In the genomic region with DNA sequence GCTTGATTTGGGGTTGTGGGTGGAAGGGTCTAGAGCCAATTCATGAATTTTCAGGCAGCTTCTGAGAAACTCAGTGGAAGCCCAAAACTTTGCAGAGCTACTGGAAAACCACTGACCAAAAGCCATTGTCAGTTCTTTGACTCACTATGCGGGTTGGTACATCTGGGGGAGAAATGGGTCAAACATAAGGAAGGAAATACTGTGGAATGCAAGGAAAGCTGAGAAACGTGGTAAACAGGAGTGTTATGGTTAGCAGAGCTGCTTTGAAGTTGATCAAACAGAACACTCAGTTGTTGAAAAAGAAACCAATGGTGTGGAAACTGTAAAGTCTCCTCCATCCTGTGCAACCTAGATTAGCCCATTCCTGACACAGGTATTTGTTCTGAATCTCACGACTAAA, we compare ENCODE assay signal across 1 cellular context.
TF ChIP-seq lines count a peak whose summit lies in the region.

No MANE protein-coding gene starts in this region.

TF ChIP-seq in HepG2, 621 proteins besides CTCF, POLR2A, EP300 and RAD21 (continued from another document and continues in another):
- TF ChIP-seq RARG (CRISPR knock-in tag; IDR thresholded peaks at IDR 0.05; ENCODE audit: low read depth) (no peak), ZNF331 (CRISPR knock-in tag; IDR thresholded peaks at IDR 0.05) (peak; percentile 77; the same call in 1 of the 2 replicates), MYC (CRISPR knock-in tag; IDR thresholded peaks at IDR 0.05; ENCODE audit: borderline replicate concordance) (no peak), GFI1 (CRISPR knock-in tag; IDR thresholded peaks at IDR 0.05; ENCODE audit: borderline replicate concordance) (0 out of 2 replicates have a peak, but pooled peaks have one; percentile 10), TAF1 (CRISPR knock-in tag; IDR thresholded peaks at IDR 0.05) (no peak), HNRNPH1 (optimal IDR thresholded peaks at IDR 0.05; ENCODE audit: low read depth, low read length) (no peak), HOXA5 (CRISPR knock-in tag; IDR thresholded peaks at IDR 0.05) (no peak), HES4 (CRISPR knock-in tag; IDR thresholded peaks at IDR 0.05; ENCODE audit: borderline replicate concordance) (no peak), TAF15 (IDR thresholded peaks at IDR 0.05; ENCODE audit: low read depth, low read length, poor library complexity, severe bottlenecking) (no peak), PRMT3 (CRISPR knock-in tag; IDR thresholded peaks at IDR 0.05; ENCODE audit: borderline replicate concordance, low read depth) (no peak), TEAD3 (CRISPR knock-in tag; optimal IDR thresholded peaks at IDR 0.05; ENCODE audit: borderline replicate concordance) (peak; percentile 86), RBAK (CRISPR knock-in tag; IDR thresholded peaks at IDR 0.05) (no peak), ARNTL (CRISPR knock-in tag; IDR thresholded peaks at IDR 0.05) (peak; percentile 35; the same call in 1 of the 2 replicates), MZF1 (CRISPR knock-in tag; IDR thresholded peaks at IDR 0.05; ENCODE audit: borderline replicate concordance) (no peak), IRF2 (CRISPR knock-in tag; IDR thresholded peaks at IDR 0.05) (0 out of 2 replicates have a peak, but pooled peaks have one; percentile 57), ZNF230 (CRISPR knock-in tag; IDR thresholded peaks at IDR 0.05) (no peak), SOX5 (CRISPR knock-in tag; IDR thresholded peaks at IDR 0.05; ENCODE audit: borderline replicate concordance) (peak; percentile 79; the same call in 1 of the 2 replicates), PCBP1 (IDR thresholded peaks at IDR 0.05; ENCODE audit: borderline replicate concordance, low read depth, low read length) (no peak), ZNF138 (CRISPR knock-in tag; IDR thresholded peaks at IDR 0.05; ENCODE audit: low read depth) (no peak), PHB2 (IDR thresholded peaks at IDR 0.05; ENCODE audit: partially characterized antibody) (no peak), HMGA1 (CRISPR knock-in tag; conservative IDR thresholded peaks at IDR 0.05) (no peak), GTF2F1 (IDR thresholded peaks at IDR 0.05; ENCODE audit: low read length) (no peak), KMT2A (CRISPR knock-in tag; IDR thresholded peaks at IDR 0.05) (no peak), FOXO1 (CRISPR knock-in tag; IDR thresholded peaks at IDR 0.05) (peak; percentile 83), ZNF549 (CRISPR knock-in tag; IDR thresholded peaks at IDR 0.05) (no peak)
- TF ChIP-seq, protein P1, sequence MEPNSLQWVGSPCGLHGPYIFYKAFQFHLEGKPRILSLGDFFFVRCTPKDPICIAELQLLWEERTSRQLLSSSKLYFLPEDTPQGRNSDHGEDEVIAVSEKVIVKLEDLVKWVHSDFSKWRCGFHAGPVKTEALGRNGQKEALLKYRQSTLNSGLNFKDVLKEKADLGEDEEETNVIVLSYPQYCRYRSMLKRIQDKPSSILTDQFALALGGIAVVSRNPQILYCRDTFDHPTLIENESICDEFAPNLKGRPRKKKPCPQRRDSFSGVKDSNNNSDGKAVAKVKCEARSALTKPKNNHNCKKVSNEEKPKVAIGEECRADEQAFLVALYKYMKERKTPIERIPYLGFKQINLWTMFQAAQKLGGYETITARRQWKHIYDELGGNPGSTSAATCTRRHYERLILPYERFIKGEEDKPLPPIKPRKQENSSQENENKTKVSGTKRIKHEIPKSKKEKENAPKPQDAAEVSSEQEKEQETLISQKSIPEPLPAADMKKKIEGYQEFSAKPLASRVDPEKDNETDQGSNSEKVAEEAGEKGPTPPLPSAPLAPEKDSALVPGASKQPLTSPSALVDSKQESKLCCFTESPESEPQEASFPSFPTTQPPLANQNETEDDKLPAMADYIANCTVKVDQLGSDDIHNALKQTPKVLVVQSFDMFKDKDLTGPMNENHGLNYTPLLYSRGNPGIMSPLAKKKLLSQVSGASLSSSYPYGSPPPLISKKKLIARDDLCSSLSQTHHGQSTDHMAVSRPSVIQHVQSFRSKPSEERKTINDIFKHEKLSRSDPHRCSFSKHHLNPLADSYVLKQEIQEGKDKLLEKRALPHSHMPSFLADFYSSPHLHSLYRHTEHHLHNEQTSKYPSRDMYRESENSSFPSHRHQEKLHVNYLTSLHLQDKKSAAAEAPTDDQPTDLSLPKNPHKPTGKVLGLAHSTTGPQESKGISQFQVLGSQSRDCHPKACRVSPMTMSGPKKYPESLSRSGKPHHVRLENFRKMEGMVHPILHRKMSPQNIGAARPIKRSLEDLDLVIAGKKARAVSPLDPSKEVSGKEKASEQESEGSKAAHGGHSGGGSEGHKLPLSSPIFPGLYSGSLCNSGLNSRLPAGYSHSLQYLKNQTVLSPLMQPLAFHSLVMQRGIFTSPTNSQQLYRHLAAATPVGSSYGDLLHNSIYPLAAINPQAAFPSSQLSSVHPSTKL (CRISPR knock-in tag; IDR thresholded peaks at IDR 0.05), result peak; percentile 84
- TF ChIP-seq, protein P2, sequence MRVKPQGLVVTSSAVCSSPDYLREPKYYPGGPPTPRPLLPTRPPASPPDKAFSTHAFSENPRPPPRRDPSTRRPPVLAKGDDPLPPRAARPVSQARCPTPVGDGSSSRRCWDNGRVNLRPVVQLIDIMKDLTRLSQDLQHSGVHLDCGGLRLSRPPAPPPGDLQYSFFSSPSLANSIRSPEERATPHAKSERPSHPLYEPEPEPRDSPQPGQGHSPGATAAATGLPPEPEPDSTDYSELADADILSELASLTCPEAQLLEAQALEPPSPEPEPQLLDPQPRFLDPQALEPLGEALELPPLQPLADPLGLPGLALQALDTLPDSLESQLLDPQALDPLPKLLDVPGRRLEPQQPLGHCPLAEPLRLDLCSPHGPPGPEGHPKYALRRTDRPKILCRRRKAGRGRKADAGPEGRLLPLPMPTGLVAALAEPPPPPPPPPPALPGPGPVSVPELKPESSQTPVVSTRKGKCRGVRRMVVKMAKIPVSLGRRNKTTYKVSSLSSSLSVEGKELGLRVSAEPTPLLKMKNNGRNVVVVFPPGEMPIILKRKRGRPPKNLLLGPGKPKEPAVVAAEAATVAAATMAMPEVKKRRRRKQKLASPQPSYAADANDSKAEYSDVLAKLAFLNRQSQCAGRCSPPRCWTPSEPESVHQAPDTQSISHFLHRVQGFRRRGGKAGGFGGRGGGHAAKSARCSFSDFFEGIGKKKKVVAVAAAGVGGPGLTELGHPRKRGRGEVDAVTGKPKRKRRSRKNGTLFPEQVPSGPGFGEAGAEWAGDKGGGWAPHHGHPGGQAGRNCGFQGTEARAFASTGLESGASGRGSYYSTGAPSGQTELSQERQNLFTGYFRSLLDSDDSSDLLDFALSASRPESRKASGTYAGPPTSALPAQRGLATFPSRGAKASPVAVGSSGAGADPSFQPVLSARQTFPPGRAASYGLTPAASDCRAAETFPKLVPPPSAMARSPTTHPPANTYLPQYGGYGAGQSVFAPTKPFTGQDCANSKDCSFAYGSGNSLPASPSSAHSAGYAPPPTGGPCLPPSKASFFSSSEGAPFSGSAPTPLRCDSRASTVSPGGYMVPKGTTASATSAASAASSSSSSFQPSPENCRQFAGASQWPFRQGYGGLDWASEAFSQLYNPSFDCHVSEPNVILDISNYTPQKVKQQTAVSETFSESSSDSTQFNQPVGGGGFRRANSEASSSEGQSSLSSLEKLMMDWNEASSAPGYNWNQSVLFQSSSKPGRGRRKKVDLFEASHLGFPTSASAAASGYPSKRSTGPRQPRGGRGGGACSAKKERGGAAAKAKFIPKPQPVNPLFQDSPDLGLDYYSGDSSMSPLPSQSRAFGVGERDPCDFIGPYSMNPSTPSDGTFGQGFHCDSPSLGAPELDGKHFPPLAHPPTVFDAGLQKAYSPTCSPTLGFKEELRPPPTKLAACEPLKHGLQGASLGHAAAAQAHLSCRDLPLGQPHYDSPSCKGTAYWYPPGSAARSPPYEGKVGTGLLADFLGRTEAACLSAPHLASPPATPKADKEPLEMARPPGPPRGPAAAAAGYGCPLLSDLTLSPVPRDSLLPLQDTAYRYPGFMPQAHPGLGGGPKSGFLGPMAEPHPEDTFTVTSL (CRISPR knock-in tag; IDR thresholded peaks at IDR 0.05; ENCODE audit: borderline replicate concordance), result peak; percentile 34; the same call in 1 of the 2 replicates
- TF ChIP-seq, protein P3, sequence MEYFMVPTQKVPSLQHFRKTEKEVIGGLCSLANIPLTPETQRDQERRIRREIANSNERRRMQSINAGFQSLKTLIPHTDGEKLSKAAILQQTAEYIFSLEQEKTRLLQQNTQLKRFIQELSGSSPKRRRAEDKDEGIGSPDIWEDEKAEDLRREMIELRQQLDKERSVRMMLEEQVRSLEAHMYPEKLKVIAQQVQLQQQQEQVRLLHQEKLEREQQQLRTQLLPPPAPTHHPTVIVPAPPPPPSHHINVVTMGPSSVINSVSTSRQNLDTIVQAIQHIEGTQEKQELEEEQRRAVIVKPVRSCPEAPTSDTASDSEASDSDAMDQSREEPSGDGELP (IDR thresholded peaks at IDR 0.05; ENCODE audit: borderline replicate concordance, low read depth), result 0 out of 2 replicates have a peak, but pooled peaks have one; percentile 1
- TF ChIP-seq, protein P4, sequence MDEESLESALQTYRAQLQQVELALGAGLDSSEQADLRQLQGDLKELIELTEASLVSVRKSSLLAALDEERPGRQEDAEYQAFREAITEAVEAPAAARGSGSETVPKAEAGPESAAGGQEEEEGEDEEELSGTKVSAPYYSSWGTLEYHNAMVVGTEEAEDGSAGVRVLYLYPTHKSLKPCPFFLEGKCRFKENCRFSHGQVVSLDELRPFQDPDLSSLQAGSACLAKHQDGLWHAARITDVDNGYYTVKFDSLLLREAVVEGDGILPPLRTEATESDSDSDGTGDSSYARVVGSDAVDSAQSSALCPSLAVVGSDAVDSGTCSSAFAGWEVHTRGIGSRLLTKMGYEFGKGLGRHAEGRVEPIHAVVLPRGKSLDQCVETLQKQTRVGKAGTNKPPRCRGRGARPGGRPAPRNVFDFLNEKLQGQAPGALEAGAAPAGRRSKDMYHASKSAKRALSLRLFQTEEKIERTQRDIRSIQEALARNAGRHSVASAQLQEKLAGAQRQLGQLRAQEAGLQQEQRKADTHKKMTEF (CRISPR knock-in tag; IDR thresholded peaks at IDR 0.05), result 0 out of 2 replicates have a peak, but pooled peaks have one; percentile 15
- TF ChIP-seq, protein P5, sequence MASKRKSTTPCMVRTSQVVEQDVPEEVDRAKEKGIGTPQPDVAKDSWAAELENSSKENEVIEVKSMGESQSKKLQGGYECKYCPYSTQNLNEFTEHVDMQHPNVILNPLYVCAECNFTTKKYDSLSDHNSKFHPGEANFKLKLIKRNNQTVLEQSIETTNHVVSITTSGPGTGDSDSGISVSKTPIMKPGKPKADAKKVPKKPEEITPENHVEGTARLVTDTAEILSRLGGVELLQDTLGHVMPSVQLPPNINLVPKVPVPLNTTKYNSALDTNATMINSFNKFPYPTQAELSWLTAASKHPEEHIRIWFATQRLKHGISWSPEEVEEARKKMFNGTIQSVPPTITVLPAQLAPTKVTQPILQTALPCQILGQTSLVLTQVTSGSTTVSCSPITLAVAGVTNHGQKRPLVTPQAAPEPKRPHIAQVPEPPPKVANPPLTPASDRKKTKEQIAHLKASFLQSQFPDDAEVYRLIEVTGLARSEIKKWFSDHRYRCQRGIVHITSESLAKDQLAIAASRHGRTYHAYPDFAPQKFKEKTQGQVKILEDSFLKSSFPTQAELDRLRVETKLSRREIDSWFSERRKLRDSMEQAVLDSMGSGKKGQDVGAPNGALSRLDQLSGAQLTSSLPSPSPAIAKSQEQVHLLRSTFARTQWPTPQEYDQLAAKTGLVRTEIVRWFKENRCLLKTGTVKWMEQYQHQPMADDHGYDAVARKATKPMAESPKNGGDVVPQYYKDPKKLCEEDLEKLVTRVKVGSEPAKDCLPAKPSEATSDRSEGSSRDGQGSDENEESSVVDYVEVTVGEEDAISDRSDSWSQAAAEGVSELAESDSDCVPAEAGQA (IDR thresholded peaks at IDR 0.05; ENCODE audit: low read depth), result no peak
- TF ChIP-seq, protein P5 (CRISPR knock-in tag; IDR thresholded peaks at IDR 0.05; ENCODE audit: borderline replicate concordance), result no peak
- TF ChIP-seq, protein P6, sequence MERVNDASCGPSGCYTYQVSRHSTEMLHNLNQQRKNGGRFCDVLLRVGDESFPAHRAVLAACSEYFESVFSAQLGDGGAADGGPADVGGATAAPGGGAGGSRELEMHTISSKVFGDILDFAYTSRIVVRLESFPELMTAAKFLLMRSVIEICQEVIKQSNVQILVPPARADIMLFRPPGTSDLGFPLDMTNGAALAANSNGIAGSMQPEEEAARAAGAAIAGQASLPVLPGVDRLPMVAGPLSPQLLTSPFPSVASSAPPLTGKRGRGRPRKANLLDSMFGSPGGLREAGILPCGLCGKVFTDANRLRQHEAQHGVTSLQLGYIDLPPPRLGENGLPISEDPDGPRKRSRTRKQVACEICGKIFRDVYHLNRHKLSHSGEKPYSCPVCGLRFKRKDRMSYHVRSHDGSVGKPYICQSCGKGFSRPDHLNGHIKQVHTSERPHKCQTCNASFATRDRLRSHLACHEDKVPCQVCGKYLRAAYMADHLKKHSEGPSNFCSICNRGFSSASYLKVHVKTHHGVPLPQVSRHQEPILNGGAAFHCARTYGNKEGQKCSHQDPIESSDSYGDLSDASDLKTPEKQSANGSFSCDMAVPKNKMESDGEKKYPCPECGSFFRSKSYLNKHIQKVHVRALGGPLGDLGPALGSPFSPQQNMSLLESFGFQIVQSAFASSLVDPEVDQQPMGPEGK (CRISPR knock-in tag; IDR thresholded peaks at IDR 0.05), result peak; percentile 39; the same call in 1 of the 2 replicates
- TF ChIP-seq, protein P7, sequence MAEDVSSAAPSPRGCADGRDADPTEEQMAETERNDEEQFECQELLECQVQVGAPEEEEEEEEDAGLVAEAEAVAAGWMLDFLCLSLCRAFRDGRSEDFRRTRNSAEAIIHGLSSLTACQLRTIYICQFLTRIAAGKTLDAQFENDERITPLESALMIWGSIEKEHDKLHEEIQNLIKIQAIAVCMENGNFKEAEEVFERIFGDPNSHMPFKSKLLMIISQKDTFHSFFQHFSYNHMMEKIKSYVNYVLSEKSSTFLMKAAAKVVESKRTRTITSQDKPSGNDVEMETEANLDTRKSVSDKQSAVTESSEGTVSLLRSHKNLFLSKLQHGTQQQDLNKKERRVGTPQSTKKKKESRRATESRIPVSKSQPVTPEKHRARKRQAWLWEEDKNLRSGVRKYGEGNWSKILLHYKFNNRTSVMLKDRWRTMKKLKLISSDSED (CRISPR knock-in tag; IDR thresholded peaks at IDR 0.05), result no peak
- TF ChIP-seq, protein P8, sequence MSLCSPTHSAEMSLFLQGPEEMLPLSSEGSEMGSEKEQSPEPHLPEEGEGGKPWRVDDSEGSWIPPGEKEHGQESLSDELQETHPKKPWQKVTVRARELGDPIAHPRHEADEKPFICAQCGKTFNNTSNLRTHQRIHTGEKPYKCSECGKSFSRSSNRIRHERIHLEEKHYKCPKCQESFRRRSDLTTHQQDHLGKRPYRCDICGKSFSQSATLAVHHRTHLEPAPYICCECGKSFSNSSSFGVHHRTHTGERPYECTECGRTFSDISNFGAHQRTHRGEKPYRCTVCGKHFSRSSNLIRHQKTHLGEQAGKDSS (CRISPR knock-in tag; IDR thresholded peaks at IDR 0.05; ENCODE audit: borderline replicate concordance, low read depth), result peak; percentile 62; the same call in 1 of the 2 replicates
